Comparison of ENCODE assay signal across 1 cellular context in the genomic region with DNA sequence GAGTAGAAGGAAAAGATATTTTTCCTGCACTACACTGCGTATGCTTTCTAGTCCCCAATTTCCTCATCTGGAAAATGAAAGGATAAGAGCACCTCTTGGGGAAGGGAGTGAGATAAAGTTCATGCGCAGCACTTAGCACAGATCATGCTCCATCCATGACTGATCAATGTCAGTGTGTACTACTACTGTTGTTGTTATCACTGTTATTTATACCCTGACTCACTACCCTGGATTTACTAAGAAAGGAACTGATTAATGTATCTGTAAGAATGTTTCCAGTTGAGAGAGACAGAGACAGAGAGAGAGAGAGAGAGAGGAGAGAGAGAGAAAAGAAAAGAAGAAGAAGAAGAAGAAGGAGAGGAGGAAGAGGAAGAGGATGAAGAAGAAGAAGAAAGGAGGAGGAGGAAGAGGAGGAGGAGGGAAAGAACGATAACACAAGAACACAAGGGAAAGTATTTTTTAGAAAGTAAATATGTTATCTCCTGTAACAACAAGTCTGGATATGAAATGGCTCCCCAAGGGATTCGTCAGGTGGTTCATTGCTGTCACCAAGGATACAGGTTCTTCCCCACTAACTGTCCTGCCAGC.
TF ChIP-seq lines count a peak whose summit lies in the region.

No MANE protein-coding gene starts in this region.

TF ChIP-seq in WTC11, 78 proteins besides CTCF, POLR2A, EP300 and RAD21 (continued from another document):
- TF ChIP-seq, protein P1, sequence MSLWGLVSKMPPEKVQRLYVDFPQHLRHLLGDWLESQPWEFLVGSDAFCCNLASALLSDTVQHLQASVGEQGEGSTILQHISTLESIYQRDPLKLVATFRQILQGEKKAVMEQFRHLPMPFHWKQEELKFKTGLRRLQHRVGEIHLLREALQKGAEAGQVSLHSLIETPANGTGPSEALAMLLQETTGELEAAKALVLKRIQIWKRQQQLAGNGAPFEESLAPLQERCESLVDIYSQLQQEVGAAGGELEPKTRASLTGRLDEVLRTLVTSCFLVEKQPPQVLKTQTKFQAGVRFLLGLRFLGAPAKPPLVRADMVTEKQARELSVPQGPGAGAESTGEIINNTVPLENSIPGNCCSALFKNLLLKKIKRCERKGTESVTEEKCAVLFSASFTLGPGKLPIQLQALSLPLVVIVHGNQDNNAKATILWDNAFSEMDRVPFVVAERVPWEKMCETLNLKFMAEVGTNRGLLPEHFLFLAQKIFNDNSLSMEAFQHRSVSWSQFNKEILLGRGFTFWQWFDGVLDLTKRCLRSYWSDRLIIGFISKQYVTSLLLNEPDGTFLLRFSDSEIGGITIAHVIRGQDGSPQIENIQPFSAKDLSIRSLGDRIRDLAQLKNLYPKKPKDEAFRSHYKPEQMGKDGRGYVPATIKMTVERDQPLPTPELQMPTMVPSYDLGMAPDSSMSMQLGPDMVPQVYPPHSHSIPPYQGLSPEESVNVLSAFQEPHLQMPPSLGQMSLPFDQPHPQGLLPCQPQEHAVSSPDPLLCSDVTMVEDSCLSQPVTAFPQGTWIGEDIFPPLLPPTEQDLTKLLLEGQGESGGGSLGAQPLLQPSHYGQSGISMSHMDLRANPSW (CRISPR knock-in tag; conservative IDR thresholded peaks at IDR 0.05; ENCODE audit: low read depth), result no peak
- TF ChIP-seq, protein P2, sequence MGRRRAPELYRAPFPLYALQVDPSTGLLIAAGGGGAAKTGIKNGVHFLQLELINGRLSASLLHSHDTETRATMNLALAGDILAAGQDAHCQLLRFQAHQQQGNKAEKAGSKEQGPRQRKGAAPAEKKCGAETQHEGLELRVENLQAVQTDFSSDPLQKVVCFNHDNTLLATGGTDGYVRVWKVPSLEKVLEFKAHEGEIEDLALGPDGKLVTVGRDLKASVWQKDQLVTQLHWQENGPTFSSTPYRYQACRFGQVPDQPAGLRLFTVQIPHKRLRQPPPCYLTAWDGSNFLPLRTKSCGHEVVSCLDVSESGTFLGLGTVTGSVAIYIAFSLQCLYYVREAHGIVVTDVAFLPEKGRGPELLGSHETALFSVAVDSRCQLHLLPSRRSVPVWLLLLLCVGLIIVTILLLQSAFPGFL (CRISPR knock-in tag; IDR thresholded peaks at IDR 0.05; ENCODE audit: borderline replicate concordance), result no peak
- TF ChIP-seq, protein P3, sequence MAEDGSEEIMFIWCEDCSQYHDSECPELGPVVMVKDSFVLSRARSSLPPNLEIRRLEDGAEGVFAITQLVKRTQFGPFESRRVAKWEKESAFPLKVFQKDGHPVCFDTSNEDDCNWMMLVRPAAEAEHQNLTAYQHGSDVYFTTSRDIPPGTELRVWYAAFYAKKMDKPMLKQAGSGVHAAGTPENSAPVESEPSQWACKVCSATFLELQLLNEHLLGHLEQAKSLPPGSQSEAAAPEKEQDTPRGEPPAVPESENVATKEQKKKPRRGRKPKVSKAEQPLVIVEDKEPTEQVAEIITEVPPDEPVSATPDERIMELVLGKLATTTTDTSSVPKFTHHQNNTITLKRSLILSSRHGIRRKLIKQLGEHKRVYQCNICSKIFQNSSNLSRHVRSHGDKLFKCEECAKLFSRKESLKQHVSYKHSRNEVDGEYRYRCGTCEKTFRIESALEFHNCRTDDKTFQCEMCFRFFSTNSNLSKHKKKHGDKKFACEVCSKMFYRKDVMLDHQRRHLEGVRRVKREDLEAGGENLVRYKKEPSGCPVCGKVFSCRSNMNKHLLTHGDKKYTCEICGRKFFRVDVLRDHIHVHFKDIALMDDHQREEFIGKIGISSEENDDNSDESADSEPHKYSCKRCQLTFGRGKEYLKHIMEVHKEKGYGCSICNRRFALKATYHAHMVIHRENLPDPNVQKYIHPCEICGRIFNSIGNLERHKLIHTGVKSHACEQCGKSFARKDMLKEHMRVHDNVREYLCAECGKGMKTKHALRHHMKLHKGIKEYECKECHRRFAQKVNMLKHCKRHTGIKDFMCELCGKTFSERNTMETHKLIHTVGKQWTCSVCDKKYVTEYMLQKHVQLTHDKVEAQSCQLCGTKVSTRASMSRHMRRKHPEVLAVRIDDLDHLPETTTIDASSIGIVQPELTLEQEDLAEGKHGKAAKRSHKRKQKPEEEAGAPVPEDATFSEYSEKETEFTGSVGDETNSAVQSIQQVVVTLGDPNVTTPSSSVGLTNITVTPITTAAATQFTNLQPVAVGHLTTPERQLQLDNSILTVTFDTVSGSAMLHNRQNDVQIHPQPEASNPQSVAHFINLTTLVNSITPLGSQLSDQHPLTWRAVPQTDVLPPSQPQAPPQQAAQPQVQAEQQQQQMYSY (CRISPR knock-in tag; IDR thresholded peaks at IDR 0.05), result no peak
- TF ChIP-seq, protein P4, sequence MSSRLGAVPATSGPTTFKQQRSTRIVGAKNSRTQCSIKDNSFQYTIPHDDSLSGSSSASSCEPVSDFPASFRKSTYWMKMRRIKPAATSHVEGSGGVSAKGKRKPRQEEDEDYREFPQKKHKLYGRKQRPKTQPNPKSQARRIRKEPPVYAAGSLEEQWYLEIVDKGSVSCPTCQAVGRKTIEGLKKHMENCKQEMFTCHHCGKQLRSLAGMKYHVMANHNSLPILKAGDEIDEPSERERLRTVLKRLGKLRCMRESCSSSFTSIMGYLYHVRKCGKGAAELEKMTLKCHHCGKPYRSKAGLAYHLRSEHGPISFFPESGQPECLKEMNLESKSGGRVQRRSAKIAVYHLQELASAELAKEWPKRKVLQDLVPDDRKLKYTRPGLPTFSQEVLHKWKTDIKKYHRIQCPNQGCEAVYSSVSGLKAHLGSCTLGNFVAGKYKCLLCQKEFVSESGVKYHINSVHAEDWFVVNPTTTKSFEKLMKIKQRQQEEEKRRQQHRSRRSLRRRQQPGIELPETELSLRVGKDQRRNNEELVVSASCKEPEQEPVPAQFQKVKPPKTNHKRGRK (CRISPR knock-in tag; IDR thresholded peaks at IDR 0.05; ENCODE audit: borderline replicate concordance), result no peak
- TF ChIP-seq, protein P5, sequence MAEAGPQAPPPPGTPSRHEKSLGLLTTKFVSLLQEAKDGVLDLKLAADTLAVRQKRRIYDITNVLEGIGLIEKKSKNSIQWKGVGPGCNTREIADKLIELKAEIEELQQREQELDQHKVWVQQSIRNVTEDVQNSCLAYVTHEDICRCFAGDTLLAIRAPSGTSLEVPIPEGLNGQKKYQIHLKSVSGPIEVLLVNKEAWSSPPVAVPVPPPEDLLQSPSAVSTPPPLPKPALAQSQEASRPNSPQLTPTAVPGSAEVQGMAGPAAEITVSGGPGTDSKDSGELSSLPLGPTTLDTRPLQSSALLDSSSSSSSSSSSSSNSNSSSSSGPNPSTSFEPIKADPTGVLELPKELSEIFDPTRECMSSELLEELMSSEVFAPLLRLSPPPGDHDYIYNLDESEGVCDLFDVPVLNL (CRISPR knock-in tag; IDR thresholded peaks at IDR 0.05; ENCODE audit: borderline replicate concordance, low read depth), result no peak
- TF ChIP-seq ZNF423 (CRISPR knock-in tag; IDR thresholded peaks at IDR 0.05) (no peak), NR1H2 (CRISPR knock-in tag; IDR thresholded peaks at IDR 0.05) (no peak), TP53 (CRISPR knock-in tag; IDR thresholded peaks at IDR 0.05) (no peak), NR2C2 (CRISPR knock-in tag; IDR thresholded peaks at IDR 0.05) (no peak), CREB1 (CRISPR knock-in tag; IDR thresholded peaks at IDR 0.05) (no peak)
- TF ChIP-seq, protein P6, sequence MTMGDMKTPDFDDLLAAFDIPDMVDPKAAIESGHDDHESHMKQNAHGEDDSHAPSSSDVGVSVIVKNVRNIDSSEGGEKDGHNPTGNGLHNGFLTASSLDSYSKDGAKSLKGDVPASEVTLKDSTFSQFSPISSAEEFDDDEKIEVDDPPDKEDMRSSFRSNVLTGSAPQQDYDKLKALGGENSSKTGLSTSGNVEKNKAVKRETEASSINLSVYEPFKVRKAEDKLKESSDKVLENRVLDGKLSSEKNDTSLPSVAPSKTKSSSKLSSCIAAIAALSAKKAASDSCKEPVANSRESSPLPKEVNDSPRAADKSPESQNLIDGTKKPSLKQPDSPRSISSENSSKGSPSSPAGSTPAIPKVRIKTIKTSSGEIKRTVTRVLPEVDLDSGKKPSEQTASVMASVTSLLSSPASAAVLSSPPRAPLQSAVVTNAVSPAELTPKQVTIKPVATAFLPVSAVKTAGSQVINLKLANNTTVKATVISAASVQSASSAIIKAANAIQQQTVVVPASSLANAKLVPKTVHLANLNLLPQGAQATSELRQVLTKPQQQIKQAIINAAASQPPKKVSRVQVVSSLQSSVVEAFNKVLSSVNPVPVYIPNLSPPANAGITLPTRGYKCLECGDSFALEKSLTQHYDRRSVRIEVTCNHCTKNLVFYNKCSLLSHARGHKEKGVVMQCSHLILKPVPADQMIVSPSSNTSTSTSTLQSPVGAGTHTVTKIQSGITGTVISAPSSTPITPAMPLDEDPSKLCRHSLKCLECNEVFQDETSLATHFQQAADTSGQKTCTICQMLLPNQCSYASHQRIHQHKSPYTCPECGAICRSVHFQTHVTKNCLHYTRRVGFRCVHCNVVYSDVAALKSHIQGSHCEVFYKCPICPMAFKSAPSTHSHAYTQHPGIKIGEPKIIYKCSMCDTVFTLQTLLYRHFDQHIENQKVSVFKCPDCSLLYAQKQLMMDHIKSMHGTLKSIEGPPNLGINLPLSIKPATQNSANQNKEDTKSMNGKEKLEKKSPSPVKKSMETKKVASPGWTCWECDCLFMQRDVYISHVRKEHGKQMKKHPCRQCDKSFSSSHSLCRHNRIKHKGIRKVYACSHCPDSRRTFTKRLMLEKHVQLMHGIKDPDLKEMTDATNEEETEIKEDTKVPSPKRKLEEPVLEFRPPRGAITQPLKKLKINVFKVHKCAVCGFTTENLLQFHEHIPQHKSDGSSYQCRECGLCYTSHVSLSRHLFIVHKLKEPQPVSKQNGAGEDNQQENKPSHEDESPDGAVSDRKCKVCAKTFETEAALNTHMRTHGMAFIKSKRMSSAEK (CRISPR knock-in tag; IDR thresholded peaks at IDR 0.05; ENCODE audit: borderline replicate concordance), result no peak
- TF ChIP-seq, protein P7, sequence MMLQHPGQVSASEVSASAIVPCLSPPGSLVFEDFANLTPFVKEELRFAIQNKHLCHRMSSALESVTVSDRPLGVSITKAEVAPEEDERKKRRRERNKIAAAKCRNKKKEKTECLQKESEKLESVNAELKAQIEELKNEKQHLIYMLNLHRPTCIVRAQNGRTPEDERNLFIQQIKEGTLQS (CRISPR knock-in tag; conservative IDR thresholded peaks at IDR 0.05), result no peak
